ENCODE assay signal across 1 cellular context in genomic region chr6:136249811-136250685, GRCh38.
A peak's percentile ranks its signal among the peaks of the same experiment; 100 is the strongest.
TF ChIP-seq lines count a peak whose summit lies in the region.

Gene MTFR2, minus strand, starts transcription at chr6:136250311. Its CDS starts 1,212 bp downstream, at chr6:136249099.

TF ChIP-seq in HepG2, 621 proteins besides CTCF, POLR2A, EP300 and RAD21 (continued from another document and continues in another):
- peak; percentile 71 for TF ChIP-seq ZNF280B (CRISPR knock-in tag; IDR thresholded peaks at IDR 0.05; ENCODE audit: borderline replicate concordance)
- TF ChIP-seq ZNF407 (CRISPR knock-in tag; IDR thresholded peaks at IDR 0.05; ENCODE audit: not compliant biosample characterization), result no peak
- no peak for TF ChIP-seq HOXD1 (CRISPR knock-in tag; IDR thresholded peaks at IDR 0.05)
- TF ChIP-seq ZKSCAN8 (CRISPR knock-in tag; IDR thresholded peaks at IDR 0.05; ENCODE audit: borderline replicate concordance), result peak; percentile 82; the same call in 1 of the 2 replicates
- no peak for TF ChIP-seq BATF2 (CRISPR knock-in tag; IDR thresholded peaks at IDR 0.05)
- no peak for TF ChIP-seq BCL6 (CRISPR knock-in tag; IDR thresholded peaks at IDR 0.05)
- peak; percentile 84; the same call in 1 of the 2 replicates for TF ChIP-seq ZNF816 (CRISPR knock-in tag; IDR thresholded peaks at IDR 0.05; ENCODE audit: borderline replicate concordance)
- no peak for TF ChIP-seq ZBTB42 (CRISPR knock-in tag; IDR thresholded peaks at IDR 0.05)
- peak; percentile 100 for TF ChIP-seq TFDP1 (CRISPR knock-in tag; IDR thresholded peaks at IDR 0.05; ENCODE audit: borderline replicate concordance)
- peak; percentile 81; the same call in 1 of the 2 replicates for TF ChIP-seq ZNF574 (CRISPR knock-in tag; IDR thresholded peaks at IDR 0.05)
- no peak; the same call in 1 of the 2 replicates for TF ChIP-seq ISX (CRISPR knock-in tag; conservative IDR thresholded peaks at IDR 0.05)
- no peak for TF ChIP-seq PCBP2 (optimal IDR thresholded peaks at IDR 0.05; ENCODE audit: low read depth, low read length, poor library complexity, severe bottlenecking)
- no peak for TF ChIP-seq ZNF770 (CRISPR knock-in tag; IDR thresholded peaks at IDR 0.05)
- TF ChIP-seq MAFF (IDR thresholded peaks at IDR 0.05; ENCODE audit: low read depth, low read length), result peak; percentile 43; the same call in 1 of the 2 replicates
- TF ChIP-seq SNAI1 (CRISPR knock-in tag; IDR thresholded peaks at IDR 0.05; ENCODE audit: borderline replicate concordance), result 0 out of 2 replicates have a peak, but pooled peaks have one; percentile 20
- TF ChIP-seq NCOA1 (CRISPR knock-in tag; IDR thresholded peaks at IDR 0.05), result no peak
- TF ChIP-seq SIN3B (IDR thresholded peaks at IDR 0.05; ENCODE audit: low read length), result peak; percentile 99
- no peak for TF ChIP-seq ATF6 (CRISPR knock-in tag; conservative IDR thresholded peaks at IDR 0.05)
- peak; percentile 41; the same call in 1 of the 2 replicates for TF ChIP-seq ZNF768 (CRISPR knock-in tag; IDR thresholded peaks at IDR 0.05)
- TF ChIP-seq HNRNPLL (IDR thresholded peaks at IDR 0.05; ENCODE audit: low read depth, low read length, poor library complexity, severe bottlenecking), result peak; percentile 88
- TF ChIP-seq FOXM1 (CRISPR knock-in tag; IDR thresholded peaks at IDR 0.05), result 0 out of 2 replicates have a peak, but pooled peaks have one; percentile 14
- no peak for TF ChIP-seq ZNF75D (CRISPR knock-in tag; IDR thresholded peaks at IDR 0.05; ENCODE audit: borderline replicate concordance)
- TF ChIP-seq ZBED4 (CRISPR knock-in tag; IDR thresholded peaks at IDR 0.05; ENCODE audit: borderline replicate concordance), result peak; percentile 69
- TF ChIP-seq GTF2F1 (IDR thresholded peaks at IDR 0.05; ENCODE audit: low read length), result no peak
- TF ChIP-seq CHD4 (IDR thresholded peaks at IDR 0.05; ENCODE audit: borderline replicate concordance, low read length), result no peak
- TF ChIP-seq HCFC1 (IDR thresholded peaks at IDR 0.05; ENCODE audit: low read depth, low read length), result peak; percentile 53
- peak; percentile 81; the same call in 1 of the 2 replicates for TF ChIP-seq PHF21A (CRISPR knock-in tag; IDR thresholded peaks at IDR 0.05)
- TF ChIP-seq BRF2 (CRISPR knock-in tag; IDR thresholded peaks at IDR 0.05), result no peak; the same call in 1 of the 2 replicates
- no peak for TF ChIP-seq ZNF773 (CRISPR knock-in tag; IDR thresholded peaks at IDR 0.05; ENCODE audit: borderline replicate concordance)
- TF ChIP-seq EZH2 (conservative IDR thresholded peaks at IDR 0.05; ENCODE audit: low read depth, low read length), result no peak
- peak; percentile 90; the same call in 1 of the 2 replicates for TF ChIP-seq ZNF614 (CRISPR knock-in tag; IDR thresholded peaks at IDR 0.05; ENCODE audit: borderline replicate concordance)
